ENCODE assay signal across 22 cellular contexts in the genomic region with DNA sequence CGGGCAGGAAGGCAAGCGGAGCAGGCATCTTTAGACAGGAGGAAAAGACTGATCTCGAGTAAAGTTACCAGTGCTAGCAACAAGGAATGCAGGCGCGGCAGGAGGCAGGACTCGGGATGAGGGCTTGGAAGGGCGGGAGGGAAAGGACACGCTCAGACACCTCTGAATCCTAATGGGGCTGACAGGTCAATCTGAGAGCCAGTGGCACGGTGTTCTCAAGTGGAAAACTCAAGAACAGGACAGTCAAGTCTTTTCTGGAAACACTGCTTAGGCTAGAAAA.
A peak's percentile ranks its signal among the peaks of the same experiment; 100 is the strongest.
DNase-seq lines count a peak whose midpoint lies in the region; ATAC-seq and TF ChIP-seq lines count a peak whose summit lies in the region.
"Had no signal": no experiment of that assay in that cellular context is flagged by ENCODE, and none has a peak within 500 bp of the region (broad histone marks: within the 10 kb centered on the region; RNA-seq: fewer than 3 reads in every experiment).

No MANE protein-coding gene starts in this region.

- peak overlapping the region; percentile 63 to 73 for H3K4me3 Mint-ChIP-seq in H9
- H3K4me3 Mint-ChIP-seq: activated B cell treated with CpG ODN at 0.5 μM for 24 hours; activated T-cell treated with anti-CD3 and anti-CD28 coated beads, Interleukin-2, amount 50 U/mL, for 24 hours; dendritic cell treated with granulocyte-macrophage colony-stimulating factor and Interleukin-4, amounts not matched to agents 40 ng/mL and 50 ng/mL, for 4 days; stimulated activated naive CD8-positive, alpha-beta T cell treated with anti-CD3 and anti-CD28 coated beads, Interleukin-15, Interleukin-2, amounts not matched to agents 100 ng/mL and 50 ng/mL, for 24 hours; T-helper 17 cell had no signal

- no peak overlapping the region for H2BK20ac ChIP-seq in H9 (ENCODE audit: low read depth, low read length, poor library complexity, severe bottlenecking)

- DNase-seq in H9: peak; percentile 59
- peak in 5 of 61 donors; percentile 10 to 68 (median 37) for DNase-seq in caudate nucleus (lab: John Stamatoyannopoulos, UW)
- peak; percentile 53 for DNase-seq in mesendoderm
- no peak for DNase-seq in smooth muscle cell (lab: John Stamatoyannopoulos, UW; ENCODE audit: unreplicated experiment)
- DNase-seq in NCI-H510A treated with DMSO at 0.1 percent for 48 hours (lab: John Stamatoyannopoulos, UW): no peak
- DNase-seq in stimulated activated CD8-positive, alpha-beta memory T cell treated with anti-CD3 and anti-CD28 coated beads, Interleukin-4, amount 100 ng/mL, for 48 hours: no peak
- DNase-seq: activated B cell treated with CpG ODN at 0.5 μM for 24 hours; activated CD8-positive, alpha-beta T cell treated with anti-CD3 and anti-CD28 coated beads for 36 hours; activated naive CD4-positive, alpha-beta T cell treated with anti-CD3 and anti-CD28 coated beads, Interleukin-2, amount 50 U/mL, for 16 hours; activated T-cell treated with anti-CD3 and anti-CD28 coated beads, Interleukin-2, amount 50 U/mL, for 24 hours; COR-L47; GF-D8; NCI-H1417; NCI-H2171 treated with DMSO at 0.1 percent for 48 hours; NCI-H748 treated with DMSO at 0.1 percent for 48 hours; SJCRH30; T-helper 17 cell; uterus had no signal

- H3K4me2 ChIP-seq in H9 (ENCODE audit: insufficient read depth, insufficient read length, low read length) (peak overlapping the region; percentile 90), mesendoderm (ENCODE audit: low read length) (peak overlapping the region; percentile 10), smooth muscle cell (peak overlapping the region; percentile 61)

- peaks cover 5% of the 10 kb centered on the region for H3K23me2 ChIP-seq in H9 (ENCODE audit: insufficient read length, low read depth, low read length, poor library complexity, severe bottlenecking)

- H3K79me1 ChIP-seq in H9 (ENCODE audit: insufficient read depth, low read depth, low read length, poor library complexity, severe bottlenecking) (no peaks in the 10 kb centered on the region), mesendoderm (ENCODE audit: low read length) (no peaks in the 10 kb centered on the region)

- H2BK15ac ChIP-seq in H9 (ENCODE audit: low read depth, low read length): no peak overlapping the region
- H2BK15ac ChIP-seq in mesendoderm (replicated peaks; ENCODE audit: low read depth): no peak overlapping the region

- H3K9ac ChIP-seq in H9 (ENCODE audit: extremely low read depth, insufficient read length, low read length) (no peak overlapping the region), mesendoderm (ENCODE audit: low read length) (no peak overlapping the region), smooth muscle cell (ENCODE audit: low read depth) (no peak overlapping the region)

- no peaks in the 10 kb centered on the region for H3F3A ChIP-seq in smooth muscle cell (ENCODE audit: low read depth)

- H3K79me2 ChIP-seq in H9 (ENCODE audit: insufficient read depth, low read length) (no peaks in the 10 kb centered on the region), mesendoderm (ENCODE audit: control insufficient read depth, insufficient read depth, low read length) (no peaks in the 10 kb centered on the region), smooth muscle cell (ENCODE audit: low read depth) (no peaks in the 10 kb centered on the region)

- H4K20me1 ChIP-seq in H9 (ENCODE audit: control insufficient read depth, insufficient read depth, insufficient read length) (peaks cover 2% of the 10 kb centered on the region), smooth muscle cell (ENCODE audit: low read depth) (no peaks in the 10 kb centered on the region)

- H3K14ac ChIP-seq in H9 (ENCODE audit: insufficient read depth, low read length): peak overlapping the region; percentile 50; the same call in 1 of the 2 replicates

- H3K36me3 Mint-ChIP-seq in H9 (ENCODE audit: insufficient read depth in 1 of 3, low read depth in 3 of 3): no peaks in the 10 kb centered on the region; a peak in 1 of 7 replicates

- H4K8ac ChIP-seq in H9 (replicated peaks; ENCODE audit: insufficient read length, low read depth, low read length) (no peak overlapping the region), mesendoderm (ENCODE audit: low read depth, low read length) (no peak overlapping the region)

- no peak overlapping the region for H3K4me3 ChIP-seq in mesendoderm (ENCODE audit: low read length)
- H3K4me3 ChIP-seq in smooth muscle cell: peak overlapping the region; percentile 16
- H3K4me3 ChIP-seq: GM12878, SJCRH30, uterus had no signal

- no peak overlapping the region for H2BK12ac ChIP-seq in H9 (ENCODE audit: insufficient read length, low read depth, low read length)

- TF ChIP-seq CTCF in H9 (conservative IDR thresholded peaks at IDR 0.05): no peak
- TF ChIP-seq CTCF in smooth muscle cell (IDR thresholded peaks at IDR 0.05; ENCODE audit: borderline replicate concordance, insufficient read depth, poor library complexity, severe bottlenecking): no peak

- no peak overlapping the region for H3K27ac ChIP-seq in H9 (ENCODE audit: insufficient read length, low read depth, low read length)
- peak overlapping the region; percentile 82 for H3K27ac ChIP-seq in caudate nucleus (ENCODE audit: low read depth, low read length)
- H3K27ac ChIP-seq in mesendoderm (ENCODE audit: low read depth, low read length): no peak overlapping the region
- H3K27ac ChIP-seq in smooth muscle cell (ENCODE audit: low read depth): no peak overlapping the region
- H3K27ac ChIP-seq: SJCRH30, uterus had no signal

- no peaks in the 10 kb centered on the region for H3K36me3 ChIP-seq in mesendoderm (ENCODE audit: control insufficient read depth, insufficient read depth, low read length)
- no peaks in the 10 kb centered on the region for H3K36me3 ChIP-seq in smooth muscle cell (ENCODE audit: low read depth)
- H3K36me3 ChIP-seq: SJCRH30, uterus had no signal

- H3K27me3 Mint-ChIP-seq in H9 (ENCODE audit: low read depth): peaks cover 33% of the 10 kb centered on the region

- no peak overlapping the region for H4K91ac ChIP-seq in H9 (ENCODE audit: insufficient read length, low read depth, low read length)

- H3K4me1 ChIP-seq in H9 (ENCODE audit: insufficient read depth, low read length) (no peaks in the 10 kb centered on the region), mesendoderm (ENCODE audit: control insufficient read depth, low read depth, low read length) (peaks cover 3% of the 10 kb centered on the region), smooth muscle cell (ENCODE audit: low read depth) (no peaks in the 10 kb centered on the region)
- H3K4me1 ChIP-seq: SJCRH30, uterus had no signal

- H3K27ac Mint-ChIP-seq in H9: no peak overlapping the region
- H3K27ac Mint-ChIP-seq: activated B cell treated with CpG ODN at 0.5 μM for 24 hours; activated CD8-positive, alpha-beta T cell treated with anti-CD3 and anti-CD28 coated beads for 36 hours; activated T-cell treated with anti-CD3 and anti-CD28 coated beads, Interleukin-2, amount 50 U/mL, for 24 hours; dendritic cell treated with granulocyte-macrophage colony-stimulating factor and Interleukin-4, amounts not matched to agents 40 ng/mL and 50 ng/mL, for 4 days; stimulated activated naive CD8-positive, alpha-beta T cell treated with anti-CD3 and anti-CD28 coated beads, Interleukin-15, Interleukin-2, amounts not matched to agents 100 ng/mL and 50 ng/mL, for 24 hours; T-helper 17 cell had no signal

- H2BK120ac ChIP-seq in H9 (ENCODE audit: low read depth, low read length, poor library complexity, severe bottlenecking) (no peak overlapping the region), mesendoderm (ENCODE audit: low read depth, low read length) (no peak overlapping the region)

- H4K5ac ChIP-seq in H9 (ENCODE audit: insufficient read length, low read depth, low read length) (no peak overlapping the region), mesendoderm (ENCODE audit: low read length) (no peak overlapping the region)

- H3K27me3 ChIP-seq in H9 (ENCODE audit: insufficient read depth, low read length) (no peaks in the 10 kb centered on the region; the same call in 1 of the 2 replicates), mesendoderm (ENCODE audit: insufficient read depth, low read length, poor library complexity) (no peaks in the 10 kb centered on the region), smooth muscle cell (ENCODE audit: low read depth) (peaks cover 26% of the 10 kb centered on the region)
- H3K27me3 ChIP-seq: SJCRH30, uterus had no signal

- ATAC-seq in GM21825 (IDR thresholded peaks at IDR 0.05; ENCODE audit: unreplicated experiment): no peak
- ATAC-seq: GM12878, T-helper 17 cell had no signal

- H3T11ph ChIP-seq in H9 (ENCODE audit: low read length): no peak overlapping the region

- H3K56ac ChIP-seq in H9 (ENCODE audit: insufficient read length, low read depth, low read length): no peak overlapping the region
- no peak overlapping the region for H3K56ac ChIP-seq in mesendoderm (ENCODE audit: low read length)

- no CpG with 5 or more reads among the region's 9 CpGs for WGBS in H9 (ENCODE audit: extremely low coverage, insufficient read length, low lambda C conversion rate)
- no CpG with 5 or more reads among the region's 9 CpGs for WGBS in mesendoderm (ENCODE audit: extremely low coverage, insufficient coverage, low lambda C conversion rate)
- 41% methylated on average over 9 of the region's 9 CpGs for WGBS in smooth muscle cell (ENCODE audit: low lambda C conversion rate)

- no peak overlapping the region for H2BK5ac ChIP-seq in H9 (ENCODE audit: insufficient read length, low read length)
- no peak overlapping the region for H2BK5ac ChIP-seq in mesendoderm (ENCODE audit: low read length)

- H2AFZ ChIP-seq in H9 (ENCODE audit: low read length) (no peak overlapping the region), smooth muscle cell (ENCODE audit: low read depth) (peak overlapping the region; percentile 72)

- peaks cover 17 to 19% of the 10 kb centered on the region in 2 experiments for H3K4me1 Mint-ChIP-seq in H9
- H3K4me1 Mint-ChIP-seq: activated B cell treated with CpG ODN at 0.5 μM for 24 hours, T-helper 17 cell had no signal

- no peak overlapping the region for H3K18ac ChIP-seq in H9 (ENCODE audit: insufficient read length, low read depth, low read length)
- H3K18ac ChIP-seq in mesendoderm (ENCODE audit: low read length): no peak overlapping the region

- no peaks in the 10 kb centered on the region for H3K9me3 ChIP-seq in H9 (ENCODE audit: control insufficient read depth, low read depth, low read length)
- H3K9me3 ChIP-seq in smooth muscle cell (replicated peaks; ENCODE audit: low read depth): no peaks in the 10 kb centered on the region
- H3K9me3 ChIP-seq: SJCRH30, uterus had no signal

- no peak overlapping the region for H3K4ac ChIP-seq in H9 (ENCODE audit: low read depth, low read length)
- H3K4ac ChIP-seq in mesendoderm (ENCODE audit: low read depth, low read length): no peak overlapping the region

- H2AK5ac ChIP-seq in H9 (ENCODE audit: insufficient read length, low read length) (no peak overlapping the region), mesendoderm (ENCODE audit: low read length) (no peak overlapping the region)

- H3K9me3 Mint-ChIP-seq in H9: no peaks in the 10 kb centered on the region
- H3K9me3 Mint-ChIP-seq: activated B cell treated with CpG ODN at 0.5 μM for 24 hours; activated CD8-positive, alpha-beta T cell treated with anti-CD3 and anti-CD28 coated beads for 36 hours; activated T-cell treated with anti-CD3 and anti-CD28 coated beads, Interleukin-2, amount 50 U/mL, for 24 hours; dendritic cell treated with granulocyte-macrophage colony-stimulating factor and Interleukin-4, amounts not matched to agents 40 ng/mL and 50 ng/mL, for 4 days; stimulated activated naive CD8-positive, alpha-beta T cell treated with anti-CD3 and anti-CD28 coated beads, Interleukin-15, Interleukin-2, amounts not matched to agents 100 ng/mL and 50 ng/mL, for 24 hours had no signal

- H3K23ac ChIP-seq in H9 (ENCODE audit: insufficient read length, low read depth, low read length) (no peak overlapping the region), mesendoderm (ENCODE audit: low read length) (no peak overlapping the region)

Comparison
In these comparisons a context has a peak if more than half of its experiments do, and no peak if none do; other contexts are left out.
1. DNase-seq: peak in H9 (single experiment) and mesendoderm (single experiment); none in smooth muscle cell (single experiment), NCI-H510A treated with DMSO at 0.1 percent for 48 hours (single experiment) and stimulated activated CD8-positive, alpha-beta memory T cell treated with anti-CD3 and anti-CD28 coated beads, Interleukin-4, amount 100 ng/mL, for 48 hours (single experiment).
2. H3K4me2 ChIP-seq: peak in every context shown above with its lines; median percentile 90 in H9; 61 in smooth muscle cell; 10 in mesendoderm.